Comparison of ENCODE assay signal across 8 cellular contexts in the genomic region with DNA sequence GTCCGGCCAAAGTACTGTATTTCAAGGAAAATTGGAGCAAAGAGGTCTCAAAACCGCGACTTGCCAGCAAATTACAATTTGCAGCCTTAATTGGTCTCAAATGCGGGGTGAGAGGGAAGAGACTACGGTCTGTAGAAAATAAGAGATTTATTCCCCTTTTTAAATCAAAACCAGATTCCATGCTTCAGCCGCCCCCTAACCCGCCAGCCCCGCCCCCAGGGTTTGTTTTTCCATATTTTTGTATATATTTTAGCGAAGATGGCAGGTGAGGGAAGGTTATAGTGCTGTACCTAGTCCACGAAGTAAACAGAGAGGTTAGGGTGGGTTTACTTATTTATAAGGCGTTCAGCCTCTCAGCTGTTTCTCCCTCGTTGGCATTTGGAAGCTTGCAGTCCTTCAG. TPM values are rescaled to one million over a fixed set of nuclear protein-coding genes. Genes with fewer than 3 reads are reported as not detected.
A peak's percentile ranks its signal among the peaks of the same experiment; 100 is the strongest.
DNase-seq lines count a peak whose midpoint lies in the region; ATAC-seq, FAIRE-seq and TF ChIP-seq lines count a peak whose summit lies in the region.

No MANE protein-coding gene starts in this region.

- H3K9ac ChIP-seq in OCI-LY1 (ENCODE audit: low read length) = peak overlapping the region; percentile 84
- no peak overlapping the region for H3K9ac ChIP-seq in H1 (replicated peaks in 1 of 4; ENCODE audit: extremely low read depth in 1 of 4, low read depth in 3 of 4, low read length in 3 of 4)
- H3K9ac ChIP-seq in neuronal stem cell (ENCODE audit: low read depth, low read length, poor library complexity) = no peak overlapping the region

- H3K27ac ChIP-seq in CD8-positive, alpha-beta memory T cell (ENCODE audit: low read depth, low read length) = peak overlapping the region; percentile 91
- H3K27ac ChIP-seq in OCI-LY1 (ENCODE audit: low read depth, low read length, poor library complexity, severe bottlenecking) (no peak overlapping the region), H1 (ENCODE audit: low read depth, low read length) (no peak overlapping the region), neuronal stem cell (replicated peaks; ENCODE audit: low read length) (no peak overlapping the region)

- peak overlapping the region in 7 of 8 donors; percentile 38 to 100 (median 96) for H3K27ac Mint-ChIP-seq in CD8-positive, alpha-beta memory T cell

- H2BK12ac ChIP-seq in H1 (ENCODE audit: low read depth, low read length) = no peak overlapping the region
- no peak overlapping the region for H2BK12ac ChIP-seq in neuronal stem cell (ENCODE audit: low read length)

- peaks cover 17 to 33% (median 27%) of the 10 kb centered on the region in 3 donors for H3K4me1 Mint-ChIP-seq in CD8-positive, alpha-beta memory T cell

- peaks cover 38% of the 10 kb centered on the region for H3K23me2 ChIP-seq in H1 (ENCODE audit: low read depth, low read length)

- DNase-seq in CD8-positive, alpha-beta memory T cell = no peak
- no peak for DNase-seq in H1 (ENCODE audit: low read depth in 1 of 2, low spot score in 2 of 2)
- no peak for DNase-seq in neuronal stem cell (ENCODE audit: low spot score)
- DNase-seq in HuH-7 (ENCODE audit: low spot score) = no peak
- DNase-seq in LoVo (ENCODE audit: low spot score) = no peak

- no peak overlapping the region for H3K56ac ChIP-seq in H1 (replicated peaks; ENCODE audit: insufficient read length, low read depth, low read length)

- TF ChIP-seq RAD21 in H1 (IDR thresholded peaks at IDR 0.05 in 1 of 2, conservative IDR thresholded peaks at IDR 0.05 in 1 of 2; ENCODE audit: low read depth in 2 of 2, low read length in 2 of 2) = no peak

- H2AK5ac ChIP-seq in H1 (ENCODE audit: low read depth, low read length) (no peak overlapping the region), neuronal stem cell (ENCODE audit: low read depth, low read length) (no peak overlapping the region)

- H3K23ac ChIP-seq in H1 (ENCODE audit: insufficient read length) = no peak overlapping the region
- H3K23ac ChIP-seq in neuronal stem cell (ENCODE audit: low read depth, low read length, poor library complexity) = no peak overlapping the region

- H3K4me3 Mint-ChIP-seq in CD8-positive, alpha-beta memory T cell = peak overlapping the region; percentile 96 to 100 (median 99)

- CTCF ChIA-PET in CD8-positive, alpha-beta memory T cell (lab: Charles Lee) = interaction anchor here (1.0 to 1.7 kb wide), 2 partner anchors 8 to 40 kb away, joined by 3 to 6 read pairs; no protein-coding TSS in a partner anchor
- CTCF ChIA-PET in H1 (lab: Charles Lee; ENCODE audit: partially characterized antibody) = interaction anchor here (0.7 to 1.2 kb wide), 2 partner anchors 14 to 65 kb away, joined by 3 to 4 read pairs; no protein-coding TSS in a partner anchor

- no peak for TF ChIP-seq CTCF in OCI-LY1 (IDR thresholded peaks at IDR 0.05; ENCODE audit: low read length)
- no peak for TF ChIP-seq CTCF in H1 (IDR thresholded peaks at IDR 0.05; ENCODE audit: control extremely low read depth in 1 of 3, insufficient read depth in 1 of 3, low read depth in 1 of 3, low read length in 3 of 3)

- H3K27me3 Mint-ChIP-seq in CD8-positive, alpha-beta memory T cell = peaks cover 4% of the 10 kb centered on the region in 2 donors

- no peak for TF ChIP-seq POLR2A in H1 (IDR thresholded peaks at IDR 0.05; ENCODE audit: control extremely low read depth in 1 of 2, low read depth in 2 of 2, low read length in 2 of 2)

- FAIRE-seq in H1 (lab: Jason Lieb, UNC) = no peak

- no peak overlapping the region for H4K8ac ChIP-seq in H1 (ENCODE audit: extremely low read depth, insufficient read depth, low read length)
- no peak overlapping the region for H4K8ac ChIP-seq in neuronal stem cell (ENCODE audit: low read depth, low read length)

- no peak overlapping the region for H2BK120ac ChIP-seq in H1 (replicated peaks; ENCODE audit: low read depth, low read length)
- H2BK120ac ChIP-seq in neuronal stem cell (ENCODE audit: low read depth, low read length) = no peak overlapping the region

- no peak overlapping the region for H3K4ac ChIP-seq in H1 (replicated peaks; ENCODE audit: insufficient read length, low read depth, low read length)
- H3K4ac ChIP-seq in neuronal stem cell (ENCODE audit: low read length) = no peak overlapping the region

- no peaks in the 10 kb centered on the region for H3K36me3 ChIP-seq in CD8-positive, alpha-beta memory T cell (ENCODE audit: insufficient read depth, low read length)
- H3K36me3 ChIP-seq in OCI-LY1 (ENCODE audit: insufficient read depth, low read length) (no peaks in the 10 kb centered on the region), H1 (ENCODE audit: control insufficient read depth in 2 of 4, insufficient read depth in 4 of 4, low read length in 3 of 4) (no peaks in the 10 kb centered on the region), neuronal stem cell (replicated peaks in 1 of 2; ENCODE audit: control insufficient read depth in 2 of 2, insufficient read depth in 2 of 2, low read length in 2 of 2) (no peaks in the 10 kb centered on the region)

- no peak overlapping the region for H3K14ac ChIP-seq in H1 (ENCODE audit: insufficient read length)
- no peak overlapping the region for H3K14ac ChIP-seq in neuronal stem cell (ENCODE audit: low read length)

- H4K91ac ChIP-seq in H1 (replicated peaks; ENCODE audit: insufficient read length, low read length) = no peak overlapping the region
- H4K91ac ChIP-seq in neuronal stem cell (ENCODE audit: low read depth, low read length, poor library complexity) = no peak overlapping the region

- H3K4me1 ChIP-seq in CD8-positive, alpha-beta memory T cell (ENCODE audit: insufficient read depth, low read length) = peaks cover 11% of the 10 kb centered on the region
- H3K4me1 ChIP-seq in OCI-LY1 (ENCODE audit: insufficient read depth, low read length, severe bottlenecking) = peaks cover 20% of the 10 kb centered on the region
- H3K4me1 ChIP-seq in H1 (replicated peaks in 1 of 4; ENCODE audit: control insufficient read depth in 3 of 4, insufficient read depth in 4 of 4, low read length in 3 of 4) = peaks cover 4 to 11% (median 6%) of the 10 kb centered on the region in 4 experiments; a peak in 6 of 7 replicates
- peaks cover 3 to 15% of the 10 kb centered on the region in 2 donors for H3K4me1 ChIP-seq in neuronal stem cell (ENCODE audit: control insufficient read depth in 2 of 2, insufficient read depth in 1 of 2, low read depth in 1 of 2, low read length in 2 of 2)

- no peak overlapping the region for H2BK20ac ChIP-seq in H1 (ENCODE audit: low read length)

- no peaks in the 10 kb centered on the region; the same call in 1 of the 2 replicates for H3F3A ChIP-seq in OCI-LY1 (ENCODE audit: insufficient read depth, low read length)

- peak overlapping the region; percentile 89 for H3K4me3 ChIP-seq in CD8-positive, alpha-beta memory T cell (ENCODE audit: low read length)
- peak overlapping the region; percentile 95 for H3K4me3 ChIP-seq in OCI-LY1 (ENCODE audit: low read depth, low read length, poor library complexity, severe bottlenecking)
- H3K4me3 ChIP-seq in H1 (ENCODE audit: extremely low read depth in 1 of 4, insufficient read depth in 2 of 4, low read depth in 3 of 4, low read length in 4 of 4) = peak overlapping the region; percentile 54 to 84 (median 72)
- no peak overlapping the region for H3K4me3 ChIP-seq in neuronal stem cell (ENCODE audit: low read length in 2 of 2)

- no peak for TF ChIP-seq EP300 in H1 (IDR thresholded peaks at IDR 0.05; ENCODE audit: borderline replicate concordance in 1 of 2, low read depth in 2 of 2, low read length in 2 of 2)

- H4K5ac ChIP-seq in H1 (ENCODE audit: insufficient read length, low read depth, low read length) = no peak overlapping the region

- H2BK5ac ChIP-seq in H1 (ENCODE audit: low read depth, low read length) (no peak overlapping the region), neuronal stem cell (ENCODE audit: low read length) (no peak overlapping the region)

- H2BK15ac ChIP-seq in H1 (ENCODE audit: low read length) (no peak overlapping the region), neuronal stem cell (ENCODE audit: low read length) (no peak overlapping the region)

- H4K20me1 ChIP-seq in OCI-LY1 (ENCODE audit: insufficient read depth, low read length) (no peaks in the 10 kb centered on the region), H1 (replicated peaks in 1 of 2; ENCODE audit: control insufficient read depth in 1 of 2, insufficient read depth in 2 of 2, low read length in 2 of 2) (peaks cover 0 to 4% of the 10 kb centered on the region in 2 experiments)

- H3K36me3 Mint-ChIP-seq in CD8-positive, alpha-beta memory T cell = peaks cover 0 to 27% (median 0%) of the 10 kb centered on the region in 3 donors

- H3K4me2 ChIP-seq in OCI-LY1 (ENCODE audit: low read length) (peak overlapping the region; percentile 95), H1 (ENCODE audit: insufficient read depth in 1 of 2, low read depth in 2 of 2, low read length in 2 of 2) (peak overlapping the region; percentile 91 to 98), neuronal stem cell (ENCODE audit: insufficient read depth, low read length, poor library complexity, severe bottlenecking) (peak overlapping the region; percentile 99)

- H3K27me3 ChIP-seq in CD8-positive, alpha-beta memory T cell (ENCODE audit: insufficient read depth, low read length, poor library complexity, severe bottlenecking) = no peaks in the 10 kb centered on the region
- H3K27me3 ChIP-seq in OCI-LY1 (ENCODE audit: insufficient read depth, low read length) (no peaks in the 10 kb centered on the region), H1 (replicated peaks in 1 of 4; ENCODE audit: control insufficient read depth in 3 of 4, extremely low read depth in 1 of 4, insufficient read depth in 3 of 4, low read length in 3 of 4) (peaks cover 5 to 49% (median 40%) of the 10 kb centered on the region in 4 experiments), neuronal stem cell (ENCODE audit: control insufficient read depth in 3 of 3, insufficient read depth in 3 of 3, low read depth in 1 of 3, low read length in 3 of 3) (peaks cover 8 to 76% (median 44%) of the 10 kb centered on the region in 3 experiments)

- no peak for ATAC-seq in HG03469 (IDR thresholded peaks at IDR 0.05; ENCODE audit: unreplicated experiment)
- no peak for ATAC-seq in GM18873 (IDR thresholded peaks at IDR 0.05; ENCODE audit: low FRiP score, unreplicated experiment)

- no peaks in the 10 kb centered on the region for H3K9me3 ChIP-seq in CD8-positive, alpha-beta memory T cell (ENCODE audit: low read length)
- H3K9me3 ChIP-seq in OCI-LY1 (ENCODE audit: low read length) (no peaks in the 10 kb centered on the region), H1 (ENCODE audit: insufficient read depth in 2 of 2, low read depth in 1 of 2, low read length in 1 of 2) (no peaks in the 10 kb centered on the region), neuronal stem cell (replicated peaks in 1 of 2; ENCODE audit: control insufficient read depth in 2 of 2, insufficient read depth in 1 of 2, low read depth in 1 of 2, low read length in 2 of 2) (no peaks in the 10 kb centered on the region)

- H3K18ac ChIP-seq in H1 (ENCODE audit: extremely low read depth, low read length) (no peak overlapping the region), neuronal stem cell (ENCODE audit: low read length) (no peak overlapping the region)

- H3K79me1 ChIP-seq in H1 (ENCODE audit: low read depth, low read length) (no peaks in the 10 kb centered on the region), neuronal stem cell (ENCODE audit: low read depth, low read length) (no peaks in the 10 kb centered on the region)

- H3K79me2 ChIP-seq in OCI-LY1 (ENCODE audit: insufficient read depth, low read length) (peaks cover 13% of the 10 kb centered on the region), H1 (ENCODE audit: control insufficient read depth in 1 of 2, insufficient read depth in 2 of 2, low read length in 2 of 2) (no peaks in the 10 kb centered on the region)

- peak overlapping the region; percentile 99 for H2AFZ ChIP-seq in OCI-LY1 (ENCODE audit: low read length)
- no peak overlapping the region; the same call in 1 of the 2 replicates for H2AFZ ChIP-seq in H1 (ENCODE audit: low read length)
- peak overlapping the region; percentile 99 for H2AFZ ChIP-seq in neuronal stem cell (ENCODE audit: low read length)

- H3K9me2 ChIP-seq in OCI-LY1 (ENCODE audit: low read depth, low read length) = no peaks in the 10 kb centered on the region

- 23% methylated on average over 12 of the region's 12 CpGs; no CpG with 5 or more reads in 1 of the 2 experiments for WGBS in H1 (ENCODE audit: extremely low coverage in 1 of 2, insufficient coverage in 1 of 2, insufficient read length in 1 of 2, insufficient replicate concordance in 2 of 2, low coverage in 1 of 2, low lambda C conversion rate in 2 of 2, missing lambda C conversion rate in 1 of 2), 2 experiments
- no CpG with 5 or more reads among the region's 12 CpGs for WGBS in neuronal stem cell (ENCODE audit: extremely low coverage in 2 of 2, insufficient read length in 2 of 2, insufficient replicate concordance in 1 of 2), 2 donors

- peaks cover 0 to 3% (median 2%) of the 10 kb centered on the region in 5 donors for H3K9me3 Mint-ChIP-seq in CD8-positive, alpha-beta memory T cell

- POLR2A ChIA-PET in CD8-positive, alpha-beta memory T cell (lab: Charles Lee) = interaction anchor here (1.4 to 4.8 kb wide), 3 partner anchors 9 to 59 kb away, joined by 4 to 44 read pairs (median 5); no protein-coding TSS in a partner anchor
- POLR2A ChIA-PET in H1 (lab: Charles Lee; ENCODE audit: partially characterized antibody) = interaction anchor here (0.9 to 1.9 kb wide), 3 partner anchors 13 to 60 kb away, joined by 3 to 7 read pairs (median 7); no protein-coding TSS in a partner anchor

RNA-seq across cellular contexts. Expression of a gene that starts 1.0 kb away (rescaled TPM):
- 100 to 1,000 TPM; 145 to 156 TPM for total RNA-seq in CD8-positive, alpha-beta memory T cell
- polyA plus RNA-seq in CD8-positive, alpha-beta memory T cell = 56.7 TPM
- 21.7 and 22.3 TPM in 2 replicates for total RNA-seq in H1 (2021; fragmentation: NEBNext Ultra II Directional; extraction: Animal tissue kit (Norgen Biotek cat#: 25700))
- polyA plus RNA-seq in H1 (2011; rRNA removed) = 6.3 and 12.5 TPM in 2 replicates
- 11.2 TPM for polyA plus RNA-seq in H1 (2011; cell fraction: cytosol; rRNA removed)
- polyA plus RNA-seq in H1 (2011; cell fraction: nucleus; rRNA removed) = 19.0 TPM
- 6.6 to 11.1 TPM (median 7.8 TPM) in 4 replicates for polyA plus RNA-seq in H1 (2012, experiment 1 of 2)
- 0.94 TPM for polyA plus RNA-seq in H1 (2012, experiment 2 of 2)
- polyA plus RNA-seq in H1 (2013, experiment 1 of 2) = 6.7 TPM
- 6.6 TPM for polyA plus RNA-seq in H1 (2013, experiment 2 of 2)
- 18.7 and 32.7 TPM in 2 replicates for polyA minus RNA-seq in H1 (2011; rRNA and poly(A)+ RNA removed)
- polyA minus RNA-seq in H1 (2011; cell fraction: cytosol; rRNA and poly(A)+ RNA removed) = 20.0 TPM
- 37.5 TPM for polyA minus RNA-seq in H1 (2011; cell fraction: nucleus; rRNA and poly(A)+ RNA removed)
- polyA plus RNA-seq in neuronal stem cell (2013, experiment 1 of 2) = 1.9 TPM
- 2.2 TPM for polyA plus RNA-seq in neuronal stem cell (2013, experiment 2 of 2)

Comparison
In these comparisons a context has a peak if more than half of its experiments do, and no peak if none do; other contexts are left out.
1. H3K4me3 ChIP-seq: peak in CD8-positive, alpha-beta memory T cell (single experiment), OCI-LY1 (single experiment) and H1 (4 of 4); none in neuronal stem cell (0 of 2).
2. Peak in every context shown above with its lines, with median percentiles within 50 percentile points of each other: H3K4me2 ChIP-seq.